Comparison of ENCODE assay signal across 10 cellular contexts in the genomic region with DNA sequence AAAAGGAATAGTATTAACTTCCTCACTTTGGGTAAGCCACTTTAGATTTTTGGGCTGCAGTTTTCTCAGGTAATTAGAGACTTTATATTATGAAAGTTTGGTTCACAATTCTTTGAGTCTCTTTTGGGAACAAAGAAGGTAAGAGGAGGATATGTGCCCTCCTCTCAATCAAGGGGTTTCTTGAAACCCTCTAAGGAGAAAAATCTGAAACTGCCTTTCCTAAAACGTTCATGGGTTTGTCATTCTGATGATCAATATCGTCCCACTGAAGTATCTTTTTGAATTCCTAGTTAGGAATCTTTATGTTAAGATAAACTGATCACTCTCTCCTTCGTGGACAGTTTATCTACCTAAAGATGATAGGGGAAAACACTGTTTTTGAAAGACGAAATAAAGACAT. TPM values are rescaled to one million over a fixed set of nuclear protein-coding genes. Genes with fewer than 3 reads are reported as not detected.
DNase-seq lines count a peak whose midpoint lies in the region; ATAC-seq, FAIRE-seq and TF ChIP-seq lines count a peak whose summit lies in the region.
"Had no signal": no experiment of that assay in that cellular context is flagged by ENCODE, and none has a peak within 500 bp of the region (broad histone marks: within the 10 kb centered on the region; RNA-seq: fewer than 3 reads in every experiment).

No MANE protein-coding gene starts in this region.

- FAIRE-seq in bronchial epithelial cell (lab: Jason Lieb, UNC): no peak

- TF ChIP-seq CTCF in AG04450 (IDR thresholded peaks at IDR 0.05; ENCODE audit: low read depth, low read length): no peak
- no peak for TF ChIP-seq CTCF in bronchial epithelial cell (IDR thresholded peaks at IDR 0.05; ENCODE audit: insufficient read depth, low read length, severe bottlenecking)

- peak overlapping the region; percentile 45 to 97 (median 94) for H3K4me3 Mint-ChIP-seq in naive thymus-derived CD4-positive, alpha-beta T cell

- ATAC-seq in naive thymus-derived CD4-positive, alpha-beta T cell: no peak
- ATAC-seq in HG02588 (IDR thresholded peaks at IDR 0.05; ENCODE audit: unreplicated experiment): no peak
- ATAC-seq in GM21367 (IDR thresholded peaks at IDR 0.05; ENCODE audit: unreplicated experiment): no peak

- H3K27ac Mint-ChIP-seq in naive thymus-derived CD4-positive, alpha-beta T cell: peak overlapping the region in 7 of 9 donors; percentile 56 to 98 (median 69)

- peaks cover 17 to 46% (median 45%) of the 10 kb centered on the region in 5 donors for H3K36me3 Mint-ChIP-seq in naive thymus-derived CD4-positive, alpha-beta T cell

- peaks cover 17 to 71% (median 42%) of the 10 kb centered on the region in 7 donors for H3K4me1 Mint-ChIP-seq in naive thymus-derived CD4-positive, alpha-beta T cell

- H3K27me3 Mint-ChIP-seq in naive thymus-derived CD4-positive, alpha-beta T cell: peaks cover 0 to under 1% (median 0%) of the 10 kb centered on the region in 5 donors

- peaks cover 15% of the 10 kb centered on the region for H3K4me1 ChIP-seq in HUES48 (ENCODE audit: control insufficient read depth, insufficient read depth, low read length)
- peaks cover 13 to 16% of the 10 kb centered on the region in 2 donors for H3K4me1 ChIP-seq in naive thymus-derived CD4-positive, alpha-beta T cell (ENCODE audit: control insufficient read depth in 2 of 2, insufficient read depth in 2 of 2, low read length in 2 of 2)

- H3K27ac ChIP-seq in AG04450 (ENCODE audit: low read depth, low read length) (no peak overlapping the region), HUES48 (ENCODE audit: low read depth, low read length) (no peak overlapping the region), caudate nucleus (ENCODE audit: low read depth, low read length) (no peak overlapping the region)
- peak overlapping the region; percentile 90 for H3K27ac ChIP-seq in naive thymus-derived CD4-positive, alpha-beta T cell (ENCODE audit: low read depth, low read length)

- DNase-seq in AG04450 (ENCODE audit: low read depth, low spot score) (no peak), bronchial epithelial cell (ENCODE audit: low read depth) (no peak), caudate nucleus (lab: John Stamatoyannopoulos, UW) (no peak)
- no peak for DNase-seq in naive thymus-derived CD4-positive, alpha-beta T cell
- DNase-seq in stimulated activated CD4-positive, alpha-beta T cell treated with anti-CD3 and anti-CD28 coated beads, Interleukin-12 subunit alpha, Interleukin-12 subunit beta, amount 100 ng/mL, for 4 hours: no peak
- DNase-seq: islet precursor cell, KBM-7 had no signal

- H3K36me3 ChIP-seq in HUES48 (ENCODE audit: control insufficient read depth, insufficient read depth, low read length) (no peaks in the 10 kb centered on the region; the same call in 1 of the 2 replicates), bronchial epithelial cell (ENCODE audit: control insufficient read depth, insufficient read depth, low read length) (no peaks in the 10 kb centered on the region)
- H3K36me3 ChIP-seq in naive thymus-derived CD4-positive, alpha-beta T cell (ENCODE audit: control insufficient read depth in 2 of 3, insufficient read depth in 3 of 3, low read length in 3 of 3): peaks cover 0 to 35% (median 0%) of the 10 kb centered on the region in 3 experiments

- no peak overlapping the region for H3K9ac ChIP-seq in HUES48 (ENCODE audit: low read depth, low read length)

- intact Hi-C loops in naive thymus-derived CD4-positive, alpha-beta T cell (cut with micrococcal nuclease): loop anchor here in 1 of 2 donors (5.0 kb wide), 2 partner anchors 188 to 1792 kb away; no protein-coding TSS in a partner anchor

- H3K4me3 ChIP-seq in AG04450 (ENCODE audit: low read depth, low read length) (peak overlapping the region; percentile 84), HUES48 (ENCODE audit: low read depth, low read length) (peak overlapping the region; percentile 83), bronchial epithelial cell (ENCODE audit: low read depth, low read length) (peak overlapping the region; percentile 82)
- H3K4me3 ChIP-seq in naive thymus-derived CD4-positive, alpha-beta T cell (ENCODE audit: low read length): peak overlapping the region; percentile 89

- CTCF ChIA-PET in AG04450 (lab: Charles Lee): no interaction called here
- CTCF ChIA-PET in naive thymus-derived CD4-positive, alpha-beta T cell (lab: Charles Lee): interaction anchor here (1.1 kb wide), 1 partner anchor 55 kb away, joined by 3 read pairs; no protein-coding TSS in a partner anchor

- H3K9me3 ChIP-seq in AG04450 (ENCODE audit: control insufficient read depth, insufficient read depth, low read length): no peaks in the 10 kb centered on the region
- no peaks in the 10 kb centered on the region for H3K9me3 ChIP-seq in HUES48 (ENCODE audit: control insufficient read depth, insufficient read depth, low read length)
- H3K9me3 ChIP-seq in naive thymus-derived CD4-positive, alpha-beta T cell (ENCODE audit: control insufficient read depth in 2 of 3, low read length in 3 of 3): no peaks in the 10 kb centered on the region

- H3K9me3 Mint-ChIP-seq in naive thymus-derived CD4-positive, alpha-beta T cell: peaks cover 0 to 32% (median 5%) of the 10 kb centered on the region in 11 donors

- POLR2A ChIA-PET in AG04450 (lab: Yijun Ruan, JAX): no interaction called here
- POLR2A ChIA-PET in naive thymus-derived CD4-positive, alpha-beta T cell (lab: Charles Lee): interaction anchor here (1.0 to 8.2 kb wide), 2 partner anchors 55 to 1978 kb away, joined by 3 to 267 read pairs; partner anchors contain the start of gene ZBTB14

- H3K27me3 ChIP-seq in AG04450 (ENCODE audit: control insufficient read depth, insufficient read depth, low read length) (no peaks in the 10 kb centered on the region), HUES48 (ENCODE audit: control insufficient read depth, insufficient read depth, low read length) (peaks cover 13% of the 10 kb centered on the region), bronchial epithelial cell (ENCODE audit: control insufficient read depth, insufficient read depth, low read length) (no peaks in the 10 kb centered on the region)
- no peaks in the 10 kb centered on the region for H3K27me3 ChIP-seq in naive thymus-derived CD4-positive, alpha-beta T cell (ENCODE audit: control insufficient read depth in 2 of 2, insufficient read depth in 2 of 2, low read length in 2 of 2)

RNA-seq across cellular contexts. Expression of gene AKAIN1, which starts 42.4 kb away (rescaled TPM):
- not detected in 2 replicates for polyA plus RNA-seq in AG04450 (2011; rRNA removed)
- polyA minus RNA-seq in AG04450 (2011; rRNA and poly(A)+ RNA removed): not detected in 2 replicates
- not detected in 2 replicates for total RNA-seq in bronchial epithelial cell
- total RNA-seq in naive thymus-derived CD4-positive, alpha-beta T cell: not detected
- polyA plus RNA-seq in naive thymus-derived CD4-positive, alpha-beta T cell: not detected

RNA-seq across cellular contexts. Expression of gene ZBTB14, which starts 56.1 kb away (rescaled TPM):
- 11.7 and 17.7 TPM in 2 replicates for polyA plus RNA-seq in AG04450 (2011; rRNA removed)
- 10.9 and 13.2 TPM in 2 replicates for polyA minus RNA-seq in AG04450 (2011; rRNA and poly(A)+ RNA removed)
- total RNA-seq in bronchial epithelial cell: 9.3 and 12.9 TPM in 2 replicates
- 10 to 100 TPM; 22.9 to 49.5 (median 28.6) TPM for total RNA-seq in naive thymus-derived CD4-positive, alpha-beta T cell
- polyA plus RNA-seq in naive thymus-derived CD4-positive, alpha-beta T cell: 10 to 100 TPM; 16.0 to 19.8 TPM
